ENCODE assay signal across 16 cellular contexts in genomic region chr17:39826334-39826733, GRCh38. TPM values are rescaled to one million over a fixed set of nuclear protein-coding genes. Genes with fewer than 3 reads are reported as not detected.
A peak's percentile ranks its signal among the peaks of the same experiment; 100 is the strongest.
DNase-seq lines count a peak whose midpoint lies in the region; ATAC-seq, FAIRE-seq and TF ChIP-seq lines count a peak whose summit lies in the region.
"Had no signal": no experiment of that assay in that cellular context is flagged by ENCODE, and none has a peak within 500 bp of the region (broad histone marks: within the 10 kb centered on the region; RNA-seq: fewer than 3 reads in every experiment).

No MANE protein-coding gene starts in this region.

- H3K9me3 Mint-ChIP-seq in activated T-cell treated with anti-CD3 and anti-CD28 coated beads, Interleukin-2, amount 50 U/mL, for 72 hours: peaks cover 14 to 24% of the 10 kb centered on the region in 2 donors
- H3K9me3 Mint-ChIP-seq in activated T-cell treated with anti-CD3 and anti-CD28 coated beads, Interleukin-2, amount 50 U/mL, for 4 hours: peaks cover 24% of the 10 kb centered on the region
- H3K9me3 Mint-ChIP-seq in stimulated activated naive B cell treated with anti-CD40 and anti-IgM and Interleukin-4, amounts not matched to agents 10 μg/mL and 1 μg/mL and 100 μg/mL, for 72 hours: peaks cover 22 to 25% of the 10 kb centered on the region in 2 donors

- peaks cover 37 to 84% of the 10 kb centered on the region in 2 experiments for H3K36me3 ChIP-seq in GM12878 (ENCODE audit: control insufficient read depth in 2 of 2, insufficient read depth in 2 of 2, low read length in 1 of 2)
- H3K36me3 ChIP-seq: Peyer's patch had no signal

- FAIRE-seq in HTR-8/SVneo (lab: Jason Lieb, UNC) (peak; percentile 23), GM12878 (lab: Jason Lieb, UNC) (no peak)
- FAIRE-seq: A549 had no signal

- WGBS in GM12878 (ENCODE audit: insufficient coverage, insufficient replicate concordance, low lambda C conversion rate, missing lambda C conversion rate): 100% methylated on average over 2 of the region's 2 CpGs

- no peak overlapping the region for H3K27ac ChIP-seq in GM12878 (ENCODE audit: control insufficient read depth, insufficient read depth)
- H3K27ac ChIP-seq: A549, Peyer's patch had no signal

- TF ChIP-seq POLR2A in GM12878 (IDR thresholded peaks at IDR 0.05; ENCODE audit: low read depth, low read length): no peak

- peak in 1 of 2 donors; percentile 53 for ATAC-seq in activated T-cell treated with anti-CD3 and anti-CD28 coated beads, Interleukin-2, amount 50 U/mL, for 72 hours (replicated peaks in 1 of 2)
- no peak for ATAC-seq in activated T-cell treated with anti-CD3 and anti-CD28 coated beads, Interleukin-2, amount 50 U/mL, for 4 hours
- ATAC-seq in GM12878: no peak
- ATAC-seq in stimulated activated naive B cell treated with anti-CD40 and anti-IgM and Interleukin-4, amounts not matched to agents 10 μg/mL and 1 μg/mL and 100 μg/mL, for 72 hours (replicated peaks): no peak
- ATAC-seq: A549, GM23338 had no signal

- no peak for TF ChIP-seq CTCF in GM12878 (IDR thresholded peaks at IDR 0.05 in 2 of 3, conservative IDR thresholded peaks at IDR 0.05 in 1 of 3; ENCODE audit: control insufficient read depth in 2 of 3, extremely low read depth in 1 of 3, insufficient read depth in 1 of 3, low read depth in 3 of 3, low read length in 3 of 3)

- H3K9ac ChIP-seq in GM12878 (ENCODE audit: control insufficient read depth, insufficient read depth, low read length): no peak overlapping the region

- POLR2A ChIA-PET in GM12878 (lab: Charles Lee): interaction anchor here (0.5 kb wide), 1 partner anchor 131 kb away, joined by 3 read pairs; no protein-coding TSS in a partner anchor

- no peak overlapping the region for H3K4me3 Mint-ChIP-seq in activated T-cell treated with anti-CD3 and anti-CD28 coated beads, Interleukin-2, amount 50 U/mL, for 72 hours
- H3K4me3 Mint-ChIP-seq in activated T-cell treated with anti-CD3 and anti-CD28 coated beads, Interleukin-2, amount 50 U/mL, for 4 hours: no peak overlapping the region
- H3K4me3 Mint-ChIP-seq in stimulated activated naive B cell treated with anti-CD40 and anti-IgM and Interleukin-4, amounts not matched to agents 10 μg/mL and 1 μg/mL and 100 μg/mL, for 72 hours: no peak overlapping the region
- H3K4me3 Mint-ChIP-seq: CD14-positive monocyte, GM23338 had no signal

- no peak overlapping the region for H2AFZ ChIP-seq in GM12878 (ENCODE audit: control insufficient read depth, low read depth, low read length)
- H2AFZ ChIP-seq: GM23338 had no signal

- H3K27me3 Mint-ChIP-seq in activated T-cell treated with anti-CD3 and anti-CD28 coated beads, Interleukin-2, amount 50 U/mL, for 72 hours (ENCODE audit: low read depth): no peaks in the 10 kb centered on the region
- no peaks in the 10 kb centered on the region for H3K27me3 Mint-ChIP-seq in activated T-cell treated with anti-CD3 and anti-CD28 coated beads, Interleukin-2, amount 50 U/mL, for 4 hours (ENCODE audit: low read depth)
- H3K27me3 Mint-ChIP-seq in stimulated activated naive B cell treated with anti-CD40 and anti-IgM and Interleukin-4, amounts not matched to agents 10 μg/mL and 1 μg/mL and 100 μg/mL, for 72 hours: no peaks in the 10 kb centered on the region

- no peaks in the 10 kb centered on the region for H3K27me3 ChIP-seq in GM12878 (replicated peaks in 1 of 2; ENCODE audit: control insufficient read depth in 2 of 2, insufficient read depth in 2 of 2, low read length in 1 of 2)
- H3K27me3 ChIP-seq: Peyer's patch had no signal

- in situ Hi-C loops in GM12878 (cut with MboI): no loop called here

- TF ChIP-seq RAD21 in GM12878 (IDR thresholded peaks at IDR 0.05; ENCODE audit: insufficient read depth, low read depth, low read length): no peak

- H3K4me1 Mint-ChIP-seq in activated T-cell treated with anti-CD3 and anti-CD28 coated beads, Interleukin-2, amount 50 U/mL, for 72 hours (ENCODE audit: low read depth): peaks cover 33% of the 10 kb centered on the region
- peaks cover 33% of the 10 kb centered on the region for H3K4me1 Mint-ChIP-seq in activated T-cell treated with anti-CD3 and anti-CD28 coated beads, Interleukin-2, amount 50 U/mL, for 4 hours (ENCODE audit: low read depth)
- peaks cover 34 to 50% of the 10 kb centered on the region in 2 donors for H3K4me1 Mint-ChIP-seq in stimulated activated naive B cell treated with anti-CD40 and anti-IgM and Interleukin-4, amounts not matched to agents 10 μg/mL and 1 μg/mL and 100 μg/mL, for 72 hours
- H3K4me1 Mint-ChIP-seq: GM23338 had no signal

- peak overlapping the region; percentile 39 for H3K27ac Mint-ChIP-seq in activated T-cell treated with anti-CD3 and anti-CD28 coated beads, Interleukin-2, amount 50 U/mL, for 72 hours
- peak overlapping the region; percentile 21 for H3K27ac Mint-ChIP-seq in stimulated activated naive B cell treated with anti-CD40 and anti-IgM and Interleukin-4, amounts not matched to agents 10 μg/mL and 1 μg/mL and 100 μg/mL, for 72 hours
- H3K27ac Mint-ChIP-seq: CD14-positive monocyte, GM23338 had no signal

- SMC1A ChIA-PET in GM12878 (lab: Charles Lee; ENCODE audit: uncharacterized antibody, unreplicated experiment): interaction anchor here (0.9 kb wide), 1 partner anchor 22 kb away, joined by 4 read pairs; no protein-coding TSS in a partner anchor

- TSS peak; percentile 26 for BruUV-seq in GM12878 (replicated peaks; lab: Mats Ljungman, UMichigan)

- peaks cover 53% of the 10 kb centered on the region for H3K9me3 ChIP-seq in GM12878 (replicated peaks; ENCODE audit: control insufficient read depth, insufficient read depth, low read length)

- H3K4me1 ChIP-seq in GM12878 (ENCODE audit: control insufficient read depth, insufficient read depth, low read length): peaks cover 9% of the 10 kb centered on the region
- H3K4me1 ChIP-seq: Peyer's patch had no signal

- no peak overlapping the region for H3K4me2 ChIP-seq in GM12878 (ENCODE audit: control insufficient read depth, insufficient read depth)
- H3K4me2 ChIP-seq: A549, GM23338 had no signal

- RAD21 ChIA-PET in GM12878 (lab: Charles Lee; ENCODE audit: unreplicated experiment): no interaction called here

- H3K36me3 Mint-ChIP-seq in activated T-cell treated with anti-CD3 and anti-CD28 coated beads, Interleukin-2, amount 50 U/mL, for 72 hours (ENCODE audit: insufficient read depth in 2 of 2): peaks cover 53 to 81% of the 10 kb centered on the region in 2 donors
- H3K36me3 Mint-ChIP-seq in activated T-cell treated with anti-CD3 and anti-CD28 coated beads, Interleukin-2, amount 50 U/mL, for 4 hours (ENCODE audit: insufficient read depth): peaks cover 81% of the 10 kb centered on the region
- peaks cover 85 to 89% of the 10 kb centered on the region in 2 donors for H3K36me3 Mint-ChIP-seq in stimulated activated naive B cell treated with anti-CD40 and anti-IgM and Interleukin-4, amounts not matched to agents 10 μg/mL and 1 μg/mL and 100 μg/mL, for 72 hours
- H3K36me3 Mint-ChIP-seq: CD14-positive monocyte had no signal

- H4K20me1 ChIP-seq in GM12878 (ENCODE audit: control insufficient read depth, insufficient read depth): no peaks in the 10 kb centered on the region

- intact Hi-C loops in GM12878 (cut with micrococcal nuclease; ENCODE audit: unreplicated experiment): no loop called here

- CTCF ChIA-PET in GM12878 (lab: Yijun Ruan, JAX): interaction anchor here (0.9 to 1.1 kb wide), 2 partner anchors 36 to 113 kb away, joined by 3 to 4 read pairs; no protein-coding TSS in a partner anchor

- no peak overlapping the region for H3K4me3 ChIP-seq in GM12878
- H3K4me3 ChIP-seq: A549, GM23338, Peyer's patch had no signal

- DNase-seq in activated T-cell treated with anti-CD3 and anti-CD28 coated beads, Interleukin-2, amount 50 U/mL, for 72 hours: no peak
- DNase-seq in activated T-cell treated with anti-CD3 and anti-CD28 coated beads, Interleukin-2, amount 50 U/mL, for 4 hours: no peak
- no peak for DNase-seq in HTR-8/SVneo (ENCODE audit: insufficient read length, low spot score)
- DNase-seq in GM12878 (ENCODE audit: low read depth, low spot score): no peak
- DNase-seq in stimulated activated naive B cell treated with anti-CD40 and anti-IgM and Interleukin-4, amounts not matched to agents 10 μg/mL and 1 μg/mL and 100 μg/mL, for 72 hours: no peak
- DNase-seq in NCI-H187 (lab: John Stamatoyannopoulos, UW): no peak
- no peak for DNase-seq in DMS153 (lab: John Stamatoyannopoulos, UW)
- DNase-seq: NCI-H1417, NCI-H2029 treated with DMSO at 0.1 percent for 48 hours, NCI-H524, Peyer's patch had no signal

- TF ChIP-seq EP300 in GM12878 (IDR thresholded peaks at IDR 0.05; ENCODE audit: borderline replicate concordance in 1 of 2, control insufficient read depth in 1 of 2, low read depth in 2 of 2, low read length in 2 of 2): no peak

- H3K79me2 ChIP-seq in GM12878 (ENCODE audit: control insufficient read depth, insufficient read depth, low read length): peaks cover 16% of the 10 kb centered on the region

RNA-seq across cellular contexts. Expression of gene IKZF3, which starts 37.8 kb away (rescaled TPM):
- 10 to 100 TPM; 70.7 to 78.9 TPM for total RNA-seq in activated T-cell treated with anti-CD3 and anti-CD28 coated beads, Interleukin-2, amount 50 U/mL, for 72 hours
- total RNA-seq in activated T-cell treated with anti-CD3 and anti-CD28 coated beads, Interleukin-2, amount 50 U/mL, for 4 hours: 100 to 1,000 TPM in 1 of 3 donors, 10 to 100 TPM in 2; 82.3 to 106 (median 91.6) TPM
- total RNA-seq in GM12878 (2013; cell fraction: nucleolus; rRNA removed): 78.7 and 87.0 TPM in 2 replicates
- total RNA-seq in GM12878 (2014; rRNA removed): 61.4 and 63.0 TPM in 2 replicates
- total RNA-seq in GM12878 (2014; rRNA removed; fragmentation: Illumina TruSeq; extraction: Trizol): 64.1 and 66.0 TPM in 2 replicates
- 96.4 and 98.2 TPM in 2 replicates for total RNA-seq in GM12878 (2021)
- 33.1 TPM for polyA plus RNA-seq in GM12878 (2011; ENCODE audit: low read depth)
- polyA plus RNA-seq in GM12878 (2011; rRNA removed): 36.7 and 53.2 TPM in 2 replicates
- polyA plus RNA-seq in GM12878 (2011; cell fraction: cytosol; rRNA removed): 51.1 and 53.4 TPM in 2 replicates
- polyA plus RNA-seq in GM12878 (2011; cell fraction: nucleus; rRNA removed): 26.0 and 32.5 TPM in 2 replicates
- polyA plus RNA-seq in GM12878 (2012): 41.2 and 43.3 TPM in 2 replicates
- polyA plus RNA-seq in GM12878 (2014; fragmentation: Illumina TruSeq; extraction: Trizol): 50.8 and 53.0 TPM in 2 replicates
- polyA plus RNA-seq in GM12878 (2014; fragmentation: Nextera tagmentation; extraction: Ambion mirVana): 10 to 100 TPM in 1 of 2 experiments, 1 to 10 TPM in 1; 5.5 to 14.0 TPM
- 31.9 and 33.6 TPM in 2 replicates for polyA plus RNA-seq in GM12878 (2014; rRNA removed)
- polyA plus RNA-seq in GM12878 (2016; fragmentation: Nextera tagmentation; extraction: Ambion mirVana): 10 to 100 TPM; 39.3 to 42.3 TPM
- 166 and 185 TPM in 2 replicates for polyA minus RNA-seq in GM12878 (2011; rRNA and poly(A)+ RNA removed)
- 70.3 and 71.5 TPM in 2 replicates for polyA minus RNA-seq in GM12878 (2011; cell fraction: cytosol; rRNA and poly(A)+ RNA removed)
- 20.2 and 40.0 TPM in 2 replicates for polyA minus RNA-seq in GM12878 (2011; cell fraction: nucleus; rRNA and poly(A)+ RNA removed)
- total RNA-seq: HT1080 had no signal
- polyA plus RNA-seq: A549 had no signal

RNA-seq across cellular contexts. Expression of gene ZPBP2, which starts 41.7 kb away (rescaled TPM):
- under 1 TPM; 0.36 to 0.81 TPM for total RNA-seq in activated T-cell treated with anti-CD3 and anti-CD28 coated beads, Interleukin-2, amount 50 U/mL, for 72 hours
- under 1 TPM in 2 of 3 donors, not detected in 1; 0.16 to 0.28 TPM for total RNA-seq in activated T-cell treated with anti-CD3 and anti-CD28 coated beads, Interleukin-2, amount 50 U/mL, for 4 hours
- total RNA-seq in GM12878 (2013; cell fraction: nucleolus; rRNA removed): 0.50 and 0.56 TPM in 2 replicates
- total RNA-seq in GM12878 (2014; rRNA removed) (0.34 and 0.49 TPM in 2 replicates), GM12878 (2014; rRNA removed; fragmentation: Illumina TruSeq; extraction: Trizol) (0.45 and 0.46 TPM in 2 replicates), GM12878 (2021) (0.67 and 0.77 TPM in 2 replicates)
- 0.31 TPM for polyA plus RNA-seq in GM12878 (2011; ENCODE audit: low read depth)
- polyA plus RNA-seq in GM12878 (2011; rRNA removed) (0.39 and 0.73 TPM in 2 replicates), GM12878 (2014; fragmentation: Illumina TruSeq; extraction: Trizol) (0.66 and 1.0 TPM in 2 replicates), GM12878 (2014; fragmentation: Nextera tagmentation; extraction: Ambion mirVana) (1 to 10 TPM in 1 of 2 experiments, under 1 TPM in 1; 0.62 to 1.0 TPM), GM12878 (2014; rRNA removed) (0.33 and 0.36 TPM in 2 replicates), GM12878 (2016; fragmentation: Nextera tagmentation; extraction: Ambion mirVana) (under 1 TPM; 0.53 to 0.98 TPM)
- 0.12 and 0.15 TPM in 2 replicates for polyA plus RNA-seq in GM12878 (2011; cell fraction: cytosol; rRNA removed)
- 0.42 and 0.82 TPM in 2 replicates for polyA plus RNA-seq in GM12878 (2011; cell fraction: nucleus; rRNA removed)
- 0.56 and 0.64 TPM in 2 replicates for polyA plus RNA-seq in GM12878 (2012)
- polyA minus RNA-seq in GM12878 (2011; rRNA and poly(A)+ RNA removed): 0.36 and 0.51 TPM in 2 replicates
- 0.42 TPM in 1 of 2 replicates, not detected in the other for polyA minus RNA-seq in GM12878 (2011; cell fraction: cytosol; rRNA and poly(A)+ RNA removed)
- 0.29 TPM in 1 of 2 replicates, not detected in the other for polyA minus RNA-seq in GM12878 (2011; cell fraction: nucleus; rRNA and poly(A)+ RNA removed)
- total RNA-seq: Daoy, GM23338, HT1080, Peyer's patch had no signal
- polyA plus RNA-seq: A549, CD14-positive monocyte, GM23338 had no signal
